11 cellular contexts compared by ENCODE assay signal in genomic region chr13:110250258-110250891, GRCh38. TPM values are rescaled to one million over a fixed set of nuclear protein-coding genes. Genes with fewer than 3 reads are reported as not detected.
DNase-seq lines count a peak whose midpoint lies in the region; ATAC-seq and TF ChIP-seq lines count a peak whose summit lies in the region.
"Had no signal": no experiment of that assay in that cellular context is flagged by ENCODE, and none has a peak within 500 bp of the region (broad histone marks: within the 10 kb centered on the region; RNA-seq: fewer than 3 reads in every experiment).

No MANE protein-coding gene starts in this region.

- TF ChIP-seq POLR2A in transverse colon (IDR thresholded peaks at IDR 0.05): no peak

- no peaks in the 10 kb centered on the region for H3K27me3 ChIP-seq in RWPE2 (ENCODE audit: insufficient read depth, poor library complexity, severe bottlenecking)
- no peaks in the 10 kb centered on the region for H3K27me3 ChIP-seq in transverse colon

- CTCF ChIA-PET in activated CD4-positive, alpha-beta memory T cell treated with anti-CD3 and anti-CD28 coated beads, Interleukin-2, amount 10 ng/mL, durations not matched to agents 7 days and 5 days (lab: Charles Lee): no interaction called here

- no peak overlapping the region for H3K4me3 Mint-ChIP-seq in activated CD4-positive, alpha-beta memory T cell treated with anti-CD3 and anti-CD28 coated beads, Interleukin-2, amount 10 ng/mL, durations not matched to agents 7 days and 5 days
- H3K4me3 Mint-ChIP-seq in nephron progenitor cell: no peak overlapping the region
- H3K4me3 Mint-ChIP-seq: activated T-helper 17 cell treated with anti-CD3 and anti-CD28 coated beads, Interleukin-2, amount 50 U/mL, for 72 hours had no signal

- H3K36me3 ChIP-seq in RWPE2 (ENCODE audit: low read depth) (peaks cover 5% of the 10 kb centered on the region; the same call in 1 of the 2 replicates), mucosa of descending colon (ENCODE audit: low read depth) (no peaks in the 10 kb centered on the region), transverse colon (no peaks in the 10 kb centered on the region)

- no peaks in the 10 kb centered on the region for H3K4me1 Mint-ChIP-seq in activated CD4-positive, alpha-beta memory T cell treated with anti-CD3 and anti-CD28 coated beads, Interleukin-2, amount 10 ng/mL, durations not matched to agents 7 days and 5 days
- peaks cover 32% of the 10 kb centered on the region for H3K4me1 Mint-ChIP-seq in nephron progenitor cell
- H3K4me1 Mint-ChIP-seq: activated T-helper 17 cell treated with anti-CD3 and anti-CD28 coated beads, Interleukin-2, amount 50 U/mL, for 72 hours had no signal

- no peak overlapping the region for H3K27ac Mint-ChIP-seq in activated CD4-positive, alpha-beta memory T cell treated with anti-CD3 and anti-CD28 coated beads, Interleukin-2, amount 10 ng/mL, durations not matched to agents 7 days and 5 days
- H3K27ac Mint-ChIP-seq in nephron progenitor cell: no peak overlapping the region
- H3K27ac Mint-ChIP-seq: activated T-helper 17 cell treated with anti-CD3 and anti-CD28 coated beads, Interleukin-2, amount 50 U/mL, for 72 hours had no signal

- H3K4me1 ChIP-seq in RWPE2 (ENCODE audit: insufficient read depth, poor library complexity, severe bottlenecking) (peaks cover 14% of the 10 kb centered on the region), mucosa of descending colon (ENCODE audit: low read depth) (no peaks in the 10 kb centered on the region), transverse colon (peaks cover 7 to 45% (median 22%) of the 10 kb centered on the region in 4 donors)

- WGBS in transverse colon (ENCODE audit: low coverage in 1 of 2), 2 donors: 11 to 61% methylated on average over 1 to 10 of the region's 10 CpGs

- no peaks in the 10 kb centered on the region for H3K36me3 Mint-ChIP-seq in activated CD4-positive, alpha-beta memory T cell treated with anti-CD3 and anti-CD28 coated beads, Interleukin-2, amount 10 ng/mL, durations not matched to agents 7 days and 5 days (ENCODE audit: low read depth)
- peaks cover 19% of the 10 kb centered on the region for H3K36me3 Mint-ChIP-seq in nephron progenitor cell (ENCODE audit: low read depth)

- H3K9me3 Mint-ChIP-seq in activated CD4-positive, alpha-beta memory T cell treated with anti-CD3 and anti-CD28 coated beads, Interleukin-2, amount 10 ng/mL, durations not matched to agents 7 days and 5 days: no peaks in the 10 kb centered on the region
- no peaks in the 10 kb centered on the region for H3K9me3 Mint-ChIP-seq in nephron progenitor cell
- H3K9me3 Mint-ChIP-seq: activated T-helper 17 cell treated with anti-CD3 and anti-CD28 coated beads, Interleukin-2, amount 50 U/mL, for 72 hours had no signal

- in situ Hi-C loops in transverse colon (cut with MboI; ENCODE audit: low pct_ligation_motif_present in 1 of 4, low pct_unique_long_range_greater_than_20kb in 1 of 4, low sequenced_read_pairs in 3 of 4): no loop called here

- H3K27ac ChIP-seq in RWPE2 (ENCODE audit: poor library complexity, severe bottlenecking) (peak overlapping the region; percentile 31), transverse colon (peak overlapping the region; percentile 83 to 87 (median 84))

- peaks cover 4% of the 10 kb centered on the region for H3K27me3 Mint-ChIP-seq in activated CD4-positive, alpha-beta memory T cell treated with anti-CD3 and anti-CD28 coated beads, Interleukin-2, amount 10 ng/mL, durations not matched to agents 7 days and 5 days
- no peaks in the 10 kb centered on the region for H3K27me3 Mint-ChIP-seq in nephron progenitor cell (ENCODE audit: low read depth, poor library complexity)

- no peak for DNase-seq in RWPE2 (ENCODE audit: low spot score)
- peak; percentile 53 for DNase-seq in epithelial cell of esophagus (ENCODE audit: low read depth)
- peak in 1 of 3 donors; percentile 54 for DNase-seq in mucosa of descending colon
- no peak for DNase-seq in transverse colon
- DNase-seq in activated T-cell treated with anti-CD3 and anti-CD28 coated beads, Interleukin-2, amount 50 U/mL, for 48 hours: no peak
- DNase-seq in activated CD4-positive, alpha-beta memory T cell treated with anti-CD3 and anti-CD28 coated beads, Interleukin-2, amount 10 ng/mL, durations not matched to agents 7 days and 5 days: no peak
- DNase-seq in nephron progenitor cell: no peak
- DNase-seq in activated T-cell treated with anti-CD3 and anti-CD28 coated beads, Interleukin-2, amount 50 U/mL, for 1 hour: no peak
- DNase-seq: glutamatergic neuron, NCI-H2081 treated with DMSO at 0.1 percent for 48 hours had no signal

- TF ChIP-seq CTCF in RWPE2 (IDR thresholded peaks at IDR 0.05; ENCODE audit: poor library complexity, severe bottlenecking): no peak
- no peak for TF ChIP-seq CTCF in epithelial cell of esophagus (IDR thresholded peaks at IDR 0.05; ENCODE audit: insufficient read depth, low read depth, low read length, missing control alignments)
- no peak for TF ChIP-seq CTCF in mucosa of descending colon (IDR thresholded peaks at IDR 0.05)
- no peak for TF ChIP-seq CTCF in transverse colon (IDR thresholded peaks at IDR 0.05)
- no peak for TF ChIP-seq CTCF in nephron progenitor cell (IDR thresholded peaks at IDR 0.05)

- POLR2A ChIA-PET in activated CD4-positive, alpha-beta memory T cell treated with anti-CD3 and anti-CD28 coated beads, Interleukin-2, amount 10 ng/mL, durations not matched to agents 7 days and 5 days (lab: Charles Lee): interaction anchor here (0.6 kb wide), 1 partner anchor 45 kb away, joined by 4 read pairs; no protein-coding TSS in a partner anchor

- H3K9me3 ChIP-seq in RWPE2 (ENCODE audit: severe bottlenecking) (no peaks in the 10 kb centered on the region), mucosa of descending colon (no peaks in the 10 kb centered on the region), transverse colon (no peaks in the 10 kb centered on the region)

- intact Hi-C loops in mucosa of descending colon (cut with DNase I, micrococcal nuclease): no loop called here
- intact Hi-C loops in transverse colon (cut with DNase I; ENCODE audit: low total_unique reads): no loop called here

- no peak for TF ChIP-seq EP300 in transverse colon (IDR thresholded peaks at IDR 0.05; ENCODE audit: low read depth)

- H3K4me3 ChIP-seq in RWPE2 (ENCODE audit: severe bottlenecking) (no peak overlapping the region), epithelial cell of esophagus (ENCODE audit: low read length) (no peak overlapping the region), mucosa of descending colon (no peak overlapping the region), transverse colon (no peak overlapping the region)

- peak; percentile 9; the same call in 1 of the 3 replicates for ATAC-seq in RWPE2 (ENCODE audit: low read depth)
- peak; percentile 30 for ATAC-seq in mucosa of descending colon
- ATAC-seq: activated T-helper 17 cell treated with anti-CD3 and anti-CD28 coated beads, Interleukin-2, amount 50 U/mL, for 72 hours had no signal

RNA-seq across cellular contexts. Expression of gene COL4A1, which starts 56.6 kb away (rescaled TPM):
- 100 to 1,000 TPM in 1 of 3 donors, 10 to 100 TPM in 2; 19.0 to 308 (median 61.9) TPM for total RNA-seq in mucosa of descending colon
- 100 to 1,000 TPM in 2 of 4 donors, 10 to 100 TPM in 2; 46.4 to 180 (median 99.2) TPM for total RNA-seq in transverse colon
- not detected for total RNA-seq in activated CD4-positive, alpha-beta memory T cell treated with anti-CD3 and anti-CD28 coated beads, Interleukin-2, amount 10 ng/mL, durations not matched to agents 7 days and 5 days
- total RNA-seq: activated T-helper 17 cell treated with anti-CD3 and anti-CD28 coated beads, Interleukin-2, amount 50 U/mL, for 72 hours had no signal

RNA-seq across cellular contexts. Expression of gene COL4A2, which starts 56.7 kb away (rescaled TPM):
- total RNA-seq in mucosa of descending colon: 100 to 1,000 TPM in 1 of 3 donors, 10 to 100 TPM in 2; 33.5 to 389 (median 74.2) TPM
- 100 to 1,000 TPM in 2 of 4 donors, 10 to 100 TPM in 2; 75.1 to 322 (median 115) TPM for total RNA-seq in transverse colon
- total RNA-seq in activated CD4-positive, alpha-beta memory T cell treated with anti-CD3 and anti-CD28 coated beads, Interleukin-2, amount 10 ng/mL, durations not matched to agents 7 days and 5 days: not detected

Comparison
In these comparisons a context has a peak if more than half of its experiments do, and no peak if none do; other contexts are left out.
1. RNA of gene COL4A1, which starts 56.6 kb away (total RNA-seq): 46.4 to 180 TPM in transverse colon and 19.0 to 308 TPM in mucosa of descending colon; not detected in activated CD4-positive, alpha-beta memory T cell treated with anti-CD3 and anti-CD28 coated beads, Interleukin-2, amount 10 ng/mL, durations not matched to agents 7 days and 5 days; every median in the first group is over 10 times any median in the second.
2. RNA of gene COL4A2, which starts 56.7 kb away (total RNA-seq): 75.1 to 322 TPM in transverse colon and 33.5 to 389 TPM in mucosa of descending colon; not detected in activated CD4-positive, alpha-beta memory T cell treated with anti-CD3 and anti-CD28 coated beads, Interleukin-2, amount 10 ng/mL, durations not matched to agents 7 days and 5 days; every median in the first group is over 10 times any median in the second.